In the genomic region with DNA sequence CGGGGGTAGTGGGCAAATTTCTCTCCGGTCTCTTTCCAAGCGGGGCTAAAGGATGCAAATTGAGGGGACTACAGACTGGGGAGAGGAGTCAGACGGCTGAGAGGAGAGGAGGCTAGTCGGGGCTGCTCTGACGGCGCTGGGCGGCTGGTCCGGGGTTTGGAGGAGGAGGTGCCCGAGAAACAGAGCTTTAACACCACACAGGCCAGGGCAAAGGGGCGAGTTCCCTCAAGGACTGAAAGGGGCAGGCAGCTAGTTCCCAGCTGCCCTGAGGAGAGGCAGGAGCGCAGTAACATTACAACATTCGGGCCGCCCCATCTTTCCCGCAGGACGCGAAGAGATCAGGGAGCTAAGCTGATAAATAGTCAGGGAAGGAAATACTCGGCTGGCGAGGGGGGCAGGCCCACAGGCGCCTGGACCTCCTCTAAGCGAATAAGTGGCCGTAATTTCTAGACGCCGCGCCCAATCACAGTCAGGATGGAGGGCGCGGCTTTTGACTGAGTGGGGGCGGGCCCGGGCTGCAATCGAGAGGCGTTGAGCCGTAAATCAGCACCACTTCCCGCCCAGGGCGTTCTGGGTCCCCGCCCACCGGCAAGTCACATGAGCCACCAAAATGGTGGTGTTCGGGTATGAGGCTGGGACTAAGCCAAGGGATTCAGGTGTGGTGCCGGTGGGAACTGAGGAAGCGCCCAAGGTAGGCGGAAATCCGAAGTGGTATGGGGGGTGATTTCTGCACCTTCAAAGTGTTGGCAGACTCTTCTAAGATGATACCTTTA, we compare ENCODE assay signal across 8 cellular contexts. TPM values are rescaled to one million over a fixed set of nuclear protein-coding genes. Genes with fewer than 3 reads are reported as not detected.
A peak's percentile ranks its signal among the peaks of the same experiment; 100 is the strongest.
DNase-seq lines count a peak whose midpoint lies in the region; ATAC-seq and TF ChIP-seq lines count a peak whose summit lies in the region.

Gene TMEM126B, plus strand, starts transcription at position 596 of the 773 bp plus-strand sequence. Its CDS starts 15 bp downstream, at position 611.

- peak within 1 kb of the TSS; percentile 97 for H3K27ac ChIP-seq in caudate nucleus (ENCODE audit: low read depth, low read length)

- H3K4me1 Mint-ChIP-seq in activated B cell treated with CpG ODN at 0.5 μM for 24 hours: peaks cover 28% of the 10 kb centered on the region

- in situ Hi-C loops in GM18951 (cut with MboI; ENCODE audit: low sequenced_read_pairs, unreplicated experiment): no loop called here

- ATAC-seq in HG03196 (IDR thresholded peaks at IDR 0.05; ENCODE audit: unreplicated experiment) (peak; percentile 99), activated B cell treated with CpG ODN at 0.5 μM for 24 hours (ENCODE audit: low read depth) (peak; percentile 98)

- DNase-seq in AG08395 (ENCODE audit: low spot score) (peak; percentile 95), NCI-H345 (lab: John Stamatoyannopoulos, UW) (peak; percentile 99), activated B cell treated with CpG ODN at 0.5 μM for 24 hours (peak; percentile 89), caudate nucleus (lab: John Stamatoyannopoulos, UW) (peak; percentile 65 to 99 (median 97)), inferior parietal cortex (ENCODE audit: extremely low spot score) (peak; percentile 98)
- DNase-seq in stimulated activated CD4-positive, alpha-beta T cell treated with anti-CD3 and anti-CD28 coated beads, Interleukin-12 subunit alpha, Interleukin-12 subunit beta, amount 100 ng/mL, for 24 hours (ENCODE audit: low read depth in 2 of 2): peak; percentile 92 to 96

- no peaks in the 10 kb centered on the region for H3K9me3 Mint-ChIP-seq in activated B cell treated with CpG ODN at 0.5 μM for 24 hours

- peak; percentile 87 for TF ChIP-seq POLR2A in GM18951 (IDR thresholded peaks at IDR 0.05; ENCODE audit: extremely low read depth, insufficient read depth, insufficient read length)

- CTCF ChIA-PET in activated B cell treated with CpG ODN at 0.5 μM for 24 hours (lab: Charles Lee): interaction anchor here (2.6 kb wide), 1 partner anchor 20 kb away, joined by 16 read pairs; the partner anchor contains the start of gene TMEM126A

- peaks cover 32% of the 10 kb centered on the region for H3K36me3 Mint-ChIP-seq in activated B cell treated with CpG ODN at 0.5 μM for 24 hours (ENCODE audit: low read depth)

- TF ChIP-seq CTCF in activated B cell treated with CpG ODN at 0.5 μM for 24 hours (IDR thresholded peaks at IDR 0.05): no peak

- POLR2A ChIA-PET in activated B cell treated with CpG ODN at 0.5 μM for 24 hours (lab: Charles Lee): interaction anchor here (1.3 to 5.2 kb wide), 6 partner anchors 19 to 441 kb away, joined by 3 to 102 read pairs (median 6); partner anchors contain the start of genes CCDC83, CREBZF, PICALM and TMEM126A

- peak within 1 kb of the TSS; percentile 94 for H3K27ac Mint-ChIP-seq in activated B cell treated with CpG ODN at 0.5 μM for 24 hours

- H3K27me3 Mint-ChIP-seq in activated B cell treated with CpG ODN at 0.5 μM for 24 hours: peaks cover 2% of the 10 kb centered on the region

- intact Hi-C loops in activated B cell treated with CpG ODN at 0.5 μM for 24 hours (cut with micrococcal nuclease): loop anchor here (1.0 to 2.0 kb wide), 8 partner anchors 19 to 1409 kb away; partner anchors contain the start of genes CCDC83, EED, HIKESHI and PICALM

- peak within 1 kb of the TSS; percentile 99 for H3K4me3 Mint-ChIP-seq in activated B cell treated with CpG ODN at 0.5 μM for 24 hours

RNA-seq across cellular contexts. Expression of gene TMEM126B, which starts in this region (rescaled TPM):
- 35.5 and 43.4 TPM in 2 replicates for total RNA-seq in activated B cell treated with CpG ODN at 0.5 μM for 24 hours

Comparison
In these comparisons a context has a peak if more than half of its experiments do, and no peak if none do; other contexts are left out.
1. Peak in every context shown above with its lines: DNase-seq, ATAC-seq and H3K27ac ChIP-seq.